Comparison of ENCODE assay signal across 8 cellular contexts in genomic region chr12:46384451-46385301, GRCh38. TPM values are rescaled to one million over a fixed set of nuclear protein-coding genes. Genes with fewer than 3 reads are reported as not detected.
A peak's percentile ranks its signal among the peaks of the same experiment; 100 is the strongest.
DNase-seq lines count a peak whose midpoint lies in the region; ATAC-seq and TF ChIP-seq lines count a peak whose summit lies in the region.

No MANE protein-coding gene starts in this region.

- peak overlapping the region; percentile 94 to 99 (median 96) for H3K27ac Mint-ChIP-seq in naive B cell

- TF ChIP-seq EP300 in Ishikawa (IDR thresholded peaks at IDR 0.05; ENCODE audit: borderline replicate concordance) = no peak

- ATAC-seq in naive B cell (ENCODE audit: low read depth in 2 of 2) (no peak), HG03097 (IDR thresholded peaks at IDR 0.05; ENCODE audit: low FRiP score, unreplicated experiment) (no peak), GM21825 (IDR thresholded peaks at IDR 0.05; ENCODE audit: unreplicated experiment) (no peak)

- no peaks in the 10 kb centered on the region for H3K27me3 Mint-ChIP-seq in naive B cell

- DNase-seq in AML-193 (lab: John Stamatoyannopoulos, UW) = peak; percentile 36 to 43
- DNase-seq in cardiac fibroblast (ENCODE audit: low read depth in 2 of 2) = peak; percentile 70 to 79
- DNase-seq in naive B cell = no peak
- no peak for DNase-seq in NCI-H1436 treated with DMSO at 0.1 percent for 48 hours (lab: John Stamatoyannopoulos, UW)
- DNase-seq in C1 segment of cervical spinal cord (lab: John Stamatoyannopoulos, UW) = no peak

- peak overlapping the region; percentile 64 to 73 for H3K4me3 ChIP-seq in cardiac fibroblast (replicated peaks in 1 of 2; ENCODE audit: low read depth in 2 of 2, low read length in 2 of 2)

- TF ChIP-seq RAD21 in Ishikawa (IDR thresholded peaks at IDR 0.05; ENCODE audit: low read depth) = no peak

- H3K4me1 Mint-ChIP-seq in naive B cell = peaks cover 39 to 55% (median 46%) of the 10 kb centered on the region in 3 donors

- TF ChIP-seq CTCF in cardiac fibroblast (IDR thresholded peaks at IDR 0.05; ENCODE audit: low read depth, low read length) = no peak

- no peaks in the 10 kb centered on the region for H3K36me3 Mint-ChIP-seq in naive B cell

- no peaks in the 10 kb centered on the region for H3K9me3 Mint-ChIP-seq in naive B cell

- peak overlapping the region; percentile 89 to 97 (median 94) for H3K4me3 Mint-ChIP-seq in naive B cell

TF ChIP-seq in Ishikawa, 13 proteins besides CTCF, POLR2A, EP300 and RAD21:
- TF ChIP-seq FOXM1 (IDR thresholded peaks at IDR 0.05; ENCODE audit: borderline replicate concordance, low read depth) (no peak), CEBPB (IDR thresholded peaks at IDR 0.05) (no peak), CREB1 (IDR thresholded peaks at IDR 0.05; ENCODE audit: low read depth) (peak; percentile 17; the same call in 1 of the 2 replicates), TAF1 (IDR thresholded peaks at IDR 0.05; ENCODE audit: low read depth) (peak; percentile 23; the same call in 1 of the 2 replicates), ZBTB7A (IDR thresholded peaks at IDR 0.05; ENCODE audit: low read depth) (no peak), REST (IDR thresholded peaks at IDR 0.05; ENCODE audit: low read depth) (no peak), YY1 (IDR thresholded peaks at IDR 0.05; ENCODE audit: low read depth) (no peak), TCF12 (IDR thresholded peaks at IDR 0.05; ENCODE audit: low read depth) (no peak), USF1 (IDR thresholded peaks at IDR 0.05) (no peak), TEAD4 (IDR thresholded peaks at IDR 0.05) (no peak)

RNA-seq across cellular contexts. Expression of gene SLC38A2, which starts 12.1 kb away (rescaled TPM):
- polyA plus RNA-seq in naive B cell (ENCODE audit: low read depth in 6 of 6) = 10 to 100 TPM; 48.8 to 96.3 (median 63.1) TPM

Comparison
In these comparisons a context has a peak if more than half of its experiments do, and no peak if none do; other contexts are left out.
1. DNase-seq: peak in AML-193 (2 of 2) and cardiac fibroblast (2 of 2); none in naive B cell (single experiment), NCI-H1436 treated with DMSO at 0.1 percent for 48 hours (single experiment) and C1 segment of cervical spinal cord (0 of 14).